ENCODE assay signal across 15 cellular contexts in the genomic region with DNA sequence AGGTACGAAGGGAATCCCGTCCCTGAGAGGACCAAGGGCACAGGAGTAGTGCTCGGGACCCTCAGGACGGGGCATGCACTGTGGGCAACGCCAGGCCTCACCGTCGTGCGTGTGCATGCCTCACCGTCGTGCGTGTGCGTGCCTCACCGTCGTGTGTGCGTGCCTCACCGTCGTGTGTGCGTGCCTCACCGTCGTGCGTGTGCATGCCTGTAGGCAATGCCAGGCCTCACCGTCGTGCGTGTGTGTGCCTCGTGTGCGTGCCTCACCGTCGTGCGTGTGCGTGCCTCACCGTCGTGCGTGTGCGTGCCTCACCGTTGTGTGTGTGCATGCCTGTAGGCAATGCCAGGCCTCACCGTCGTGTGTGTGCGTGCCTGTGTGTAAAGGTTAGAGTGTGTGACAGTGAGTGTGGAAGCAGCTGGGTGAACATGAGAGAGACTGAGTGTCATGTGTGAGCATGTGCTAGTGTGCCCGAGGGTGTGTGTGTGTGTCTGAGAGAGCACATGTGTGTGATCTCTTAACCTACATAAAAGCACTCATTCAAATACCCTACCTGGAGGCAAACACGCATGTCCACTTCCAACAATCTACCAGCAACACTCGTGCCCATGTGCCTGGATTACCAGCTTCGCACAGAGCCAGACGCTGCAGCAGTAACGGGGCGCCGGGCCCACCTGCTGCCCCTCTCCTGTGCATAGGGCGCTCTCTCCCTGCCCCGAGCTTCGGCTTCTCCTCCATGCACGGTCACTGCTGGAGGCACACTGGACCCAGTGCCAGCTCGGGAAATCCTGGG. TPM values are rescaled to one million over a fixed set of nuclear protein-coding genes. Genes with fewer than 3 reads are reported as not detected.
A peak's percentile ranks its signal among the peaks of the same experiment; 100 is the strongest.
DNase-seq lines count a peak whose midpoint lies in the region; ATAC-seq, FAIRE-seq and TF ChIP-seq lines count a peak whose summit lies in the region.
"Had no signal": no experiment of that assay in that cellular context is flagged by ENCODE, and none has a peak within 500 bp of the region (broad histone marks: within the 10 kb centered on the region; RNA-seq: fewer than 3 reads in every experiment).

No MANE protein-coding gene starts in this region.

- 89 to 94% methylated on average over 20 to 48 of the region's 51 CpGs for whole genome bisulfite sequencing in body of pancreas, 2 donors
- WGBS in suprapubic skin: 89% methylated on average over 34 of the region's 51 CpGs

- TF ChIP-seq POLR2A in body of pancreas (IDR thresholded peaks at IDR 0.05) (no peak), suprapubic skin (IDR thresholded peaks at IDR 0.05) (no peak)

- no peaks in the 10 kb centered on the region for H3K9me3 Mint-ChIP-seq in effector memory CD8-positive, alpha-beta T cell
- H3K9me3 Mint-ChIP-seq: CD4-positive, alpha-beta T cell; natural killer cell; T-cell had no signal

- DNase-seq in HTR-8/SVneo (ENCODE audit: insufficient read length, low spot score) (no peak), body of pancreas (no peak), mucosa of descending colon (no peak), suprapubic skin (ENCODE audit: low spot score in 2 of 2) (peak; percentile 59 to 65), NCI-H1417 treated with DMSO at 0.1 percent for 48 hours (lab: John Stamatoyannopoulos, UW) (no peak), SIG-M5 (lab: John Stamatoyannopoulos, UW) (no peak), SKM-1 (lab: John Stamatoyannopoulos, UW; ENCODE audit: unreplicated experiment) (no peak)
- DNase-seq in effector memory CD8-positive, alpha-beta T cell: no peak
- DNase-seq: activated CD4-positive, alpha-beta T cell treated with anti-CD3 and anti-CD28 coated beads for 4 hours; CD4-positive, alpha-beta T cell; cerebellar nuclear complex; Kasumi-1; natural killer cell; NCI-H2029 treated with DMSO at 0.1 percent for 48 hours; T-cell had no signal

- no peaks in the 10 kb centered on the region for H3K27me3 ChIP-seq in body of pancreas
- no peaks in the 10 kb centered on the region for H3K27me3 ChIP-seq in suprapubic skin

- H3K27ac Mint-ChIP-seq in effector memory CD8-positive, alpha-beta T cell: no peak overlapping the region
- H3K27ac Mint-ChIP-seq: CD4-positive, alpha-beta T cell; natural killer cell; T-cell had no signal

- peak; percentile 54 for FAIRE-seq in HTR-8/SVneo (lab: Jason Lieb, UNC)

- intact Hi-C loops in body of pancreas (cut with DNase I) (no loop called here), mucosa of descending colon (cut with DNase I, micrococcal nuclease) (no loop called here)

- ATAC-seq in body of pancreas: no peak
- ATAC-seq in mucosa of descending colon: peak; percentile 8
- no peak for ATAC-seq in effector memory CD8-positive, alpha-beta T cell (replicated peaks)
- ATAC-seq: natural killer cell had no signal

- peaks cover 0 to 4% of the 10 kb centered on the region in 2 donors for H3K4me1 Mint-ChIP-seq in effector memory CD8-positive, alpha-beta T cell (ENCODE audit: low read depth in 2 of 2)

- TF ChIP-seq CTCF in body of pancreas (IDR thresholded peaks at IDR 0.05): no peak
- TF ChIP-seq CTCF in mucosa of descending colon (IDR thresholded peaks at IDR 0.05): no peak
- TF ChIP-seq CTCF in suprapubic skin (IDR thresholded peaks at IDR 0.05): no peak

- H3K4me1 ChIP-seq in body of pancreas: peaks cover 38% of the 10 kb centered on the region
- no peaks in the 10 kb centered on the region for H3K4me1 ChIP-seq in mucosa of descending colon (ENCODE audit: low read depth)
- H3K4me1 ChIP-seq in suprapubic skin: peaks cover 21% of the 10 kb centered on the region

- TF ChIP-seq EP300 in suprapubic skin (IDR thresholded peaks at IDR 0.05): no peak

- H3K4me3 ChIP-seq in body of pancreas: no peak overlapping the region
- no peak overlapping the region for H3K4me3 ChIP-seq in mucosa of descending colon
- H3K4me3 ChIP-seq in suprapubic skin: no peak overlapping the region

- peak overlapping the region; percentile 73 to 92 (median 84) for H3K27ac ChIP-seq in body of pancreas
- peak overlapping the region; percentile 48 for H3K27ac ChIP-seq in suprapubic skin

- no peak overlapping the region for H3K4me3 Mint-ChIP-seq in effector memory CD8-positive, alpha-beta T cell
- H3K4me3 Mint-ChIP-seq: CD4-positive, alpha-beta T cell; natural killer cell; T-cell had no signal

- no peaks in the 10 kb centered on the region for H3K36me3 ChIP-seq in body of pancreas (replicated peaks in 1 of 2; ENCODE audit: insufficient read depth in 1 of 2, low read depth in 2 of 2)
- no peaks in the 10 kb centered on the region for H3K36me3 ChIP-seq in mucosa of descending colon (ENCODE audit: low read depth)
- peaks cover 13% of the 10 kb centered on the region for H3K36me3 ChIP-seq in suprapubic skin

- H3K27me3 Mint-ChIP-seq in effector memory CD8-positive, alpha-beta T cell: peaks cover 5 to 15% of the 10 kb centered on the region in 2 donors
- H3K27me3 Mint-ChIP-seq: CD4-positive, alpha-beta T cell; T-cell had no signal

- no peaks in the 10 kb centered on the region for H3K9me3 ChIP-seq in body of pancreas
- H3K9me3 ChIP-seq in mucosa of descending colon: no peaks in the 10 kb centered on the region
- H3K9me3 ChIP-seq in suprapubic skin: no peaks in the 10 kb centered on the region

- H3K36me3 Mint-ChIP-seq in effector memory CD8-positive, alpha-beta T cell (ENCODE audit: insufficient read depth): no peaks in the 10 kb centered on the region
- H3K36me3 Mint-ChIP-seq: natural killer cell had no signal

RNA-seq across cellular contexts. Expression of gene ZNF516, which starts 36.3 kb away (rescaled TPM):
- 10 to 100 TPM; 13.5 to 16.5 TPM for total RNA-seq in body of pancreas
- 10 to 100 TPM; 22.0 to 47.9 (median 23.2) TPM for total RNA-seq in mucosa of descending colon
- 10 to 100 TPM; 20.5 to 55.4 (median 22.4) TPM for total RNA-seq in suprapubic skin

Comparison
In these comparisons a context has a peak if more than half of its experiments do, and no peak if none do; other contexts are left out.
1. DNase-seq: peak in suprapubic skin (2 of 2); none in HTR-8/SVneo (single experiment), body of pancreas (0 of 4), mucosa of descending colon (0 of 3), effector memory CD8-positive, alpha-beta T cell (0 of 3), NCI-H1417 treated with DMSO at 0.1 percent for 48 hours (single experiment), SIG-M5 (single experiment) and SKM-1 (single experiment).